Comparison of ENCODE assay signal across 14 cellular contexts in the genomic region with DNA sequence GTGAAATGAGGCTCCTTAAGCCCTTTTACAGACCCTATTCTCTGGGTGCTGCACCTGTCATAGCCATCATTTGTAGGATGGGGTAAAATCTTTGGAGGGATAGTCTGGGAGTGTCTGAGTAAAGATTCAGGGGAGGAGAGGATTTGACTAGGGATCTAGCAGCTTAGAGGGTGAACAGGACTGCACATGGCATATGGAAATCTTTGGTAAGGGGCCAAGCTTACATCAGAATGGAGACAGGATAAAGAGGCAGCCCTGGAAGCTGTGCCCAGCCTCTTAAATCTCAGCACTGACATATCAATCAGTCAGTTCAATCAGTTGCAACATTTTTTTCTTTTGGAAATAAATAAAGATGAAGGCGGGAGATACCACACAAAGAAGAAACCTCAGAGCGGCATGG.
DNase-seq lines count a peak whose midpoint lies in the region; ATAC-seq and TF ChIP-seq lines count a peak whose summit lies in the region.
"Had no signal": no experiment of that assay in that cellular context is flagged by ENCODE, and none has a peak within 500 bp of the region (broad histone marks: within the 10 kb centered on the region; RNA-seq: fewer than 3 reads in every experiment).

No MANE protein-coding gene starts in this region.

- H3K4me2 ChIP-seq in SK-N-SH, result no peak overlapping the region

- H3K4me1 ChIP-seq in SK-N-SH (ENCODE audit: control insufficient read depth in 1 of 2, insufficient read depth in 2 of 2, low read depth in 1 of 2, low read length in 1 of 2), result no peaks in the 10 kb centered on the region; a peak in 1 of 4 replicates

- H3F3A ChIP-seq in SK-N-SH (replicated peaks; ENCODE audit: insufficient read depth), result no peaks in the 10 kb centered on the region

- WGBS in SK-N-SH (ENCODE audit: low lambda C conversion rate), result 84% methylated on average over 2 of the region's 2 CpGs

- no peak overlapping the region for H3K27ac ChIP-seq in SK-N-SH (ENCODE audit: low read depth in 2 of 2, low read length in 1 of 2)
- H3K27ac ChIP-seq: GM23248, HL-60 had no signal

- ATAC-seq in SK-N-SH treated with all-trans-retinoic acid at 6 μM for 48 hours (no peak), GM21619 (IDR thresholded peaks at IDR 0.05; ENCODE audit: unreplicated experiment) (no peak)
- ATAC-seq: HCT116 had no signal

- H3K9ac ChIP-seq in SK-N-SH, result no peak overlapping the region
- H3K9ac ChIP-seq: GM23248 had no signal

- TF ChIP-seq CTCF in SK-N-SH (IDR thresholded peaks at IDR 0.05), result no peak

- H4K20me1 ChIP-seq in SK-N-SH (ENCODE audit: insufficient read depth), result no peaks in the 10 kb centered on the region

- DNase-seq in SK-N-SH (peak; percentile 9), NCI-H2171 treated with DMSO at 0.1 percent for 48 hours (lab: John Stamatoyannopoulos, UW) (peak; percentile 50), NCI-H82 treated with DMSO at 0.1 percent for 48 hours (lab: John Stamatoyannopoulos, UW; ENCODE audit: unreplicated experiment) (peak; percentile 54), SKM-1 (lab: John Stamatoyannopoulos, UW; ENCODE audit: unreplicated experiment) (no peak), amygdala (lab: John Stamatoyannopoulos, UW) (no peak)
- DNase-seq: Calu3; CD4-positive, alpha-beta T cell; DND-41; GF-D8; GM23248 had no signal

- H3K4me3 ChIP-seq in SK-N-SH (ENCODE audit: low read depth in 2 of 2, low read length in 1 of 2), result no peak overlapping the region
- H3K4me3 ChIP-seq: GM23248 had no signal

- no peak overlapping the region for H2AFZ ChIP-seq in SK-N-SH (ENCODE audit: low read depth)
- H2AFZ ChIP-seq: GM23248 had no signal

- POLR2A ChIA-PET in SK-N-SH (lab: Yijun Ruan, JAX), result no interaction called here

- no peaks in the 10 kb centered on the region for H3K36me3 ChIP-seq in SK-N-SH (replicated peaks in 1 of 2; ENCODE audit: control insufficient read depth in 1 of 2, insufficient read depth in 2 of 2, low read length in 1 of 2)

- no peaks in the 10 kb centered on the region for H3K9me2 ChIP-seq in SK-N-SH

- CTCF ChIA-PET in SK-N-SH (lab: Yijun Ruan, JAX), result interaction anchor here (0.6 to 1.1 kb wide), 2 partner anchors 418 to 805 kb away, joined by 3 read pairs; no protein-coding TSS in a partner anchor

- no peaks in the 10 kb centered on the region for H3K9me3 ChIP-seq in SK-N-SH

- no peaks in the 10 kb centered on the region for H3K79me2 ChIP-seq in SK-N-SH (ENCODE audit: insufficient read depth)

- no peak for TF ChIP-seq EP300 in SK-N-SH (IDR thresholded peaks at IDR 0.05; ENCODE audit: borderline replicate concordance in 1 of 2, low read depth in 1 of 2, low read length in 1 of 2)

- no peak for TF ChIP-seq RAD21 in SK-N-SH (IDR thresholded peaks at IDR 0.05; ENCODE audit: low read length)

- no peaks in the 10 kb centered on the region for H3K27me3 ChIP-seq in SK-N-SH (ENCODE audit: insufficient read depth)

TF ChIP-seq in SK-N-SH, 30 proteins besides CTCF, POLR2A, EP300 and RAD21 (continues in another document):
- no peak for TF ChIP-seq SIN3A (IDR thresholded peaks at IDR 0.05; ENCODE audit: borderline replicate concordance, low read depth, low read length)
- TF ChIP-seq CHD2 (IDR thresholded peaks at IDR 0.05; ENCODE audit: low read length, partially characterized antibody), result no peak
- no peak for TF ChIP-seq RCOR1 (IDR thresholded peaks at IDR 0.05; ENCODE audit: low read length)
- TF ChIP-seq TEAD4 (IDR thresholded peaks at IDR 0.05; ENCODE audit: borderline replicate concordance, insufficient read depth), result no peak
- TF ChIP-seq GATA2 (CRISPR knock-in tag; IDR thresholded peaks at IDR 0.05), result no peak
- no peak for TF ChIP-seq RFX5 (IDR thresholded peaks at IDR 0.05; ENCODE audit: low read length)
- no peak for TF ChIP-seq MXI1 (IDR thresholded peaks at IDR 0.05; ENCODE audit: low read depth, low read length)
- TF ChIP-seq JUND (IDR thresholded peaks at IDR 0.05), result no peak
- TF ChIP-seq, protein P1, sequence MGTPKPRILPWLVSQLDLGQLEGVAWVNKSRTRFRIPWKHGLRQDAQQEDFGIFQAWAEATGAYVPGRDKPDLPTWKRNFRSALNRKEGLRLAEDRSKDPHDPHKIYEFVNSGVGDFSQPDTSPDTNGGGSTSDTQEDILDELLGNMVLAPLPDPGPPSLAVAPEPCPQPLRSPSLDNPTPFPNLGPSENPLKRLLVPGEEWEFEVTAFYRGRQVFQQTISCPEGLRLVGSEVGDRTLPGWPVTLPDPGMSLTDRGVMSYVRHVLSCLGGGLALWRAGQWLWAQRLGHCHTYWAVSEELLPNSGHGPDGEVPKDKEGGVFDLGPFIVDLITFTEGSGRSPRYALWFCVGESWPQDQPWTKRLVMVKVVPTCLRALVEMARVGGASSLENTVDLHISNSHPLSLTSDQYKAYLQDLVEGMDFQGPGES (IDR thresholded peaks at IDR 0.05; ENCODE audit: low read depth, low read length), result no peak
- TF ChIP-seq, protein P2, sequence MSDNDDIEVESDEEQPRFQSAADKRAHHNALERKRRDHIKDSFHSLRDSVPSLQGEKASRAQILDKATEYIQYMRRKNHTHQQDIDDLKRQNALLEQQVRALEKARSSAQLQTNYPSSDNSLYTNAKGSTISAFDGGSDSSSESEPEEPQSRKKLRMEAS (IDR thresholded peaks at IDR 0.05; ENCODE audit: low read depth), result no peak
- TF ChIP-seq, protein P3, sequence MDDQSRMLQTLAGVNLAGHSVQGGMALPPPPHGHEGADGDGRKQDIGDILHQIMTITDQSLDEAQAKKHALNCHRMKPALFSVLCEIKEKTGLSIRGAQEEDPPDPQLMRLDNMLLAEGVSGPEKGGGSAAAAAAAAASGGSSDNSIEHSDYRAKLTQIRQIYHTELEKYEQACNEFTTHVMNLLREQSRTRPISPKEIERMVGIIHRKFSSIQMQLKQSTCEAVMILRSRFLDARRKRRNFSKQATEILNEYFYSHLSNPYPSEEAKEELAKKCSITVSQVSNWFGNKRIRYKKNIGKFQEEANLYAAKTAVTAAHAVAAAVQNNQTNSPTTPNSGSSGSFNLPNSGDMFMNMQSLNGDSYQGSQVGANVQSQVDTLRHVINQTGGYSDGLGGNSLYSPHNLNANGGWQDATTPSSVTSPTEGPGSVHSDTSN (IDR thresholded peaks at IDR 0.05), result no peak
- TF ChIP-seq, protein P4, sequence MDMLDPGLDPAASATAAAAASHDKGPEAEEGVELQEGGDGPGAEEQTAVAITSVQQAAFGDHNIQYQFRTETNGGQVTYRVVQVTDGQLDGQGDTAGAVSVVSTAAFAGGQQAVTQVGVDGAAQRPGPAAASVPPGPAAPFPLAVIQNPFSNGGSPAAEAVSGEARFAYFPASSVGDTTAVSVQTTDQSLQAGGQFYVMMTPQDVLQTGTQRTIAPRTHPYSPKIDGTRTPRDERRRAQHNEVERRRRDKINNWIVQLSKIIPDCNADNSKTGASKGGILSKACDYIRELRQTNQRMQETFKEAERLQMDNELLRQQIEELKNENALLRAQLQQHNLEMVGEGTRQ (IDR thresholded peaks at IDR 0.05; ENCODE audit: borderline replicate concordance, low read depth, low read length), result no peak
- no peak for TF ChIP-seq TAF1 (IDR thresholded peaks at IDR 0.05; ENCODE audit: borderline replicate concordance, low read depth, low read length)

TF ChIP-seq in SK-N-SH treated with all-trans-retinoic acid at 6 μM for 48 hours, 23 proteins besides CTCF, POLR2A, EP300 and RAD21:
- TF ChIP-seq, protein P5, sequence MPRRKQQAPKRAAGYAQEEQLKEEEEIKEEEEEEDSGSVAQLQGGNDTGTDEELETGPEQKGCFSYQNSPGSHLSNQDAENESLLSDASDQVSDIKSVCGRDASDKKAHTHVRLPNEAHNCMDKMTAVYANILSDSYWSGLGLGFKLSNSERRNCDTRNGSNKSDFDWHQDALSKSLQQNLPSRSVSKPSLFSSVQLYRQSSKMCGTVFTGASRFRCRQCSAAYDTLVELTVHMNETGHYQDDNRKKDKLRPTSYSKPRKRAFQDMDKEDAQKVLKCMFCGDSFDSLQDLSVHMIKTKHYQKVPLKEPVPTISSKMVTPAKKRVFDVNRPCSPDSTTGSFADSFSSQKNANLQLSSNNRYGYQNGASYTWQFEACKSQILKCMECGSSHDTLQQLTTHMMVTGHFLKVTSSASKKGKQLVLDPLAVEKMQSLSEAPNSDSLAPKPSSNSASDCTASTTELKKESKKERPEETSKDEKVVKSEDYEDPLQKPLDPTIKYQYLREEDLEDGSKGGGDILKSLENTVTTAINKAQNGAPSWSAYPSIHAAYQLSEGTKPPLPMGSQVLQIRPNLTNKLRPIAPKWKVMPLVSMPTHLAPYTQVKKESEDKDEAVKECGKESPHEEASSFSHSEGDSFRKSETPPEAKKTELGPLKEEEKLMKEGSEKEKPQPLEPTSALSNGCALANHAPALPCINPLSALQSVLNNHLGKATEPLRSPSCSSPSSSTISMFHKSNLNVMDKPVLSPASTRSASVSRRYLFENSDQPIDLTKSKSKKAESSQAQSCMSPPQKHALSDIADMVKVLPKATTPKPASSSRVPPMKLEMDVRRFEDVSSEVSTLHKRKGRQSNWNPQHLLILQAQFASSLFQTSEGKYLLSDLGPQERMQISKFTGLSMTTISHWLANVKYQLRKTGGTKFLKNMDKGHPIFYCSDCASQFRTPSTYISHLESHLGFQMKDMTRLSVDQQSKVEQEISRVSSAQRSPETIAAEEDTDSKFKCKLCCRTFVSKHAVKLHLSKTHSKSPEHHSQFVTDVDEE (CRISPR knock-in tag; IDR thresholded peaks at IDR 0.05), result no peak

Comparison
In these comparisons a context has a peak if more than half of its experiments do, and no peak if none do; other contexts are left out.
1. DNase-seq: peak in SK-N-SH (single experiment), NCI-H2171 treated with DMSO at 0.1 percent for 48 hours (single experiment) and NCI-H82 treated with DMSO at 0.1 percent for 48 hours (single experiment); none in SKM-1 (single experiment) and amygdala (0 of 56).